In genomic region chr2:30663321-30663720, GRCh38 we compare ENCODE assay signal across 24 cellular contexts.
"Had no signal": no experiment of that assay in that cellular context is flagged by ENCODE, and none has a peak within 500 bp of the region (broad histone marks: within the 10 kb centered on the region; RNA-seq: fewer than 3 reads in every experiment).

No MANE protein-coding gene starts in this region.

- ATAC-seq: activated T-helper 17 cell treated with anti-CD3 and anti-CD28 coated beads, Interleukin-2, amount 50 U/mL, for 72 hours; gastroesophageal sphincter; left cardiac atrium; naive thymus-derived CD8-positive, alpha-beta T cell; right cardiac atrium; stimulated activated naive CD8-positive, alpha-beta T cell treated with anti-CD3 and anti-CD28 coated beads, Interleukin-15, Interleukin-2, amounts not matched to agents 100 U/mL and 50 U/mL, for 24 hours had no signal

- H3K4me3 ChIP-seq: gastroesophageal sphincter, spleen, testis, transverse colon had no signal

- H3K27me3 Mint-ChIP-seq: activated T-helper 17 cell treated with anti-CD3 and anti-CD28 coated beads, Interleukin-2, amount 50 U/mL, for 72 hours; dendritic cell treated with granulocyte-macrophage colony-stimulating factor and Interleukin-4, amounts not matched to agents 40 ng/mL and 50 ng/mL, for 4 days had no signal

- H3K27ac Mint-ChIP-seq: activated T-cell treated with anti-CD3 and anti-CD28 coated beads, Interleukin-2, amount 50 U/mL, for 24 hours; activated T-helper 17 cell treated with anti-CD3 and anti-CD28 coated beads, Interleukin-2, amount 50 U/mL, for 72 hours; dendritic cell treated with granulocyte-macrophage colony-stimulating factor and Interleukin-4, amounts not matched to agents 40 ng/mL and 50 ng/mL, for 4 days; memory B cell; naive thymus-derived CD8-positive, alpha-beta T cell had no signal

- H3K27ac ChIP-seq: gastroesophageal sphincter, spleen, testis, transverse colon had no signal

- H3K4me1 Mint-ChIP-seq: activated T-helper 17 cell treated with anti-CD3 and anti-CD28 coated beads, Interleukin-2, amount 50 U/mL, for 72 hours; memory B cell; naive thymus-derived CD8-positive, alpha-beta T cell; neural crest cell had no signal

- H3K36me3 ChIP-seq: gastroesophageal sphincter, spleen, transverse colon had no signal

- H3K9me3 ChIP-seq: gastroesophageal sphincter, testis, transverse colon had no signal

- H3K4me3 Mint-ChIP-seq: activated T-cell treated with anti-CD3 and anti-CD28 coated beads, Interleukin-2, amount 50 U/mL, for 24 hours; activated T-helper 17 cell treated with anti-CD3 and anti-CD28 coated beads, Interleukin-2, amount 50 U/mL, for 72 hours; dendritic cell treated with granulocyte-macrophage colony-stimulating factor and Interleukin-4, amounts not matched to agents 40 ng/mL and 50 ng/mL, for 4 days; memory B cell; naive thymus-derived CD8-positive, alpha-beta T cell; neural crest cell had no signal

- H3K27me3 ChIP-seq: gastroesophageal sphincter, spleen, testis, transverse colon had no signal

- H3K4me1 ChIP-seq: spleen, testis had no signal

- DNase-seq: activated CD4-positive, alpha-beta T cell treated with anti-CD3 and anti-CD28 coated beads for 1 hour; activated CD8-positive, alpha-beta memory T cell treated with anti-CD3 and anti-CD28 coated beads, Interleukin-2, amount 50 U/mL, for 4 hours; activated gamma-delta T cell treated with Interleukin-2 at 50 U/mL for 16 hours; activated naive CD4-positive, alpha-beta T cell treated with anti-CD3 and anti-CD28 coated beads, Interleukin-2, amount 50 U/mL, for 16 hours; activated T-cell treated with anti-CD3 and anti-CD28 coated beads, Interleukin-2, amount 50 U/mL, for 24 hours; amniotic stem cell; caudate nucleus; effector CD4-positive, alpha-beta T cell; erythroblast; hippocampal formation; left cardiac atrium; naive thymus-derived CD8-positive, alpha-beta T cell; nucleus accumbens; right cardiac atrium; spleen; stimulated activated naive CD8-positive, alpha-beta T cell treated with anti-CD3 and anti-CD28 coated beads, Interleukin-15, Interleukin-2, amounts not matched to agents 100 U/mL and 50 U/mL, for 24 hours; T-helper 2 cell; testis had no signal
